ENCODE assay signal across 16 cellular contexts in genomic region chr5:13745508-13745907, GRCh38.
DNase-seq lines count a peak whose midpoint lies in the region; ATAC-seq, FAIRE-seq and TF ChIP-seq lines count a peak whose summit lies in the region.
"Had no signal": no experiment of that assay in that cellular context is flagged by ENCODE, and none has a peak within 500 bp of the region (broad histone marks: within the 10 kb centered on the region; RNA-seq: fewer than 3 reads in every experiment).

No MANE protein-coding gene starts in this region.

- H3K4me1 Mint-ChIP-seq in activated naive CD8-positive, alpha-beta T cell treated with anti-CD3 and anti-CD28 coated beads for 36 hours, result no peaks in the 10 kb centered on the region
- no peaks in the 10 kb centered on the region for H3K4me1 Mint-ChIP-seq in activated naive CD4-positive, alpha-beta T cell treated with anti-CD3 and anti-CD28 coated beads for 36 hours (ENCODE audit: low read depth)

- 25% methylated on average over 2 of the region's 3 CpGs for WGBS in mesenchymal stem cell
- 25 to 31% methylated on average over 3 of the region's 3 CpGs for WGBS in pancreas, 2 donors

- no peak overlapping the region for H2BK12ac ChIP-seq in mesenchymal stem cell (ENCODE audit: low read length in 2 of 2)

- ATAC-seq in pancreas, result no peak
- ATAC-seq: activated naive CD4-positive, alpha-beta T cell treated with anti-CD3 and anti-CD28 coated beads, Interleukin-2, amount 50 U/mL, for 72 hours had no signal

- H3K79me1 ChIP-seq in mesenchymal stem cell (replicated peaks; ENCODE audit: low read length, poor library complexity, severe bottlenecking), result no peaks in the 10 kb centered on the region

- H2BK120ac ChIP-seq in mesenchymal stem cell (ENCODE audit: low read depth, low read length), result no peak overlapping the region

- H3K9me3 Mint-ChIP-seq in activated naive CD8-positive, alpha-beta T cell treated with anti-CD3 and anti-CD28 coated beads for 36 hours, result peaks cover 6% of the 10 kb centered on the region
- no peaks in the 10 kb centered on the region for H3K9me3 Mint-ChIP-seq in activated naive CD4-positive, alpha-beta T cell treated with anti-CD3 and anti-CD28 coated beads for 36 hours

- no peak overlapping the region for H3K27ac Mint-ChIP-seq in activated naive CD8-positive, alpha-beta T cell treated with anti-CD3 and anti-CD28 coated beads for 36 hours
- no peak overlapping the region for H3K27ac Mint-ChIP-seq in activated naive CD4-positive, alpha-beta T cell treated with anti-CD3 and anti-CD28 coated beads for 36 hours
- H3K27ac Mint-ChIP-seq: activated naive CD4-positive, alpha-beta T cell treated with anti-CD3 and anti-CD28 coated beads, Interleukin-2, amount 50 U/mL, for 72 hours; progenitor cell of endocrine pancreas had no signal

- H3K4me3 ChIP-seq in epithelial cell of esophagus (ENCODE audit: low read length) (no peak overlapping the region), mesenchymal stem cell (ENCODE audit: insufficient read depth in 1 of 2, low read depth in 1 of 2, low read length in 2 of 2) (no peak overlapping the region), pancreas (no peak overlapping the region)

- no peak overlapping the region for H3K4ac ChIP-seq in mesenchymal stem cell (ENCODE audit: low read depth in 1 of 2, low read length in 2 of 2)

- intact Hi-C loops in pancreas (cut with DNase I), result no loop called here
- intact Hi-C loops in activated naive CD4-positive, alpha-beta T cell treated with anti-CD3 and anti-CD28 coated beads for 36 hours (cut with micrococcal nuclease), result no loop called here

- no peak overlapping the region for H3K4me3 Mint-ChIP-seq in activated naive CD8-positive, alpha-beta T cell treated with anti-CD3 and anti-CD28 coated beads for 36 hours
- H3K4me3 Mint-ChIP-seq in activated naive CD4-positive, alpha-beta T cell treated with anti-CD3 and anti-CD28 coated beads for 36 hours, result no peak overlapping the region

- no peak overlapping the region for H2BK5ac ChIP-seq in mesenchymal stem cell (ENCODE audit: low read depth, low read length, poor library complexity, severe bottlenecking)

- CTCF ChIA-PET in activated naive CD4-positive, alpha-beta T cell treated with anti-CD3 and anti-CD28 coated beads for 36 hours (lab: Charles Lee), result no interaction called here

- H3K4me2 ChIP-seq in mesenchymal stem cell (ENCODE audit: low read length, poor library complexity, severe bottlenecking), result no peak overlapping the region

- no peak overlapping the region for H3K23ac ChIP-seq in mesenchymal stem cell (ENCODE audit: low read length in 2 of 2)

- H3K27me3 ChIP-seq in mesenchymal stem cell (ENCODE audit: control insufficient read depth in 1 of 2, insufficient read depth in 1 of 2, low read length in 2 of 2) (no peaks in the 10 kb centered on the region), pancreas (no peaks in the 10 kb centered on the region)

- H3K18ac ChIP-seq in mesenchymal stem cell (ENCODE audit: low read depth in 1 of 2, low read length in 2 of 2), result no peak overlapping the region

- no peak overlapping the region for H2AK5ac ChIP-seq in mesenchymal stem cell (ENCODE audit: low read length, severe bottlenecking)

- no peaks in the 10 kb centered on the region for H3K9me3 ChIP-seq in mesenchymal stem cell (ENCODE audit: control insufficient read depth, low read length)
- no peaks in the 10 kb centered on the region for H3K9me3 ChIP-seq in pancreas

- H3K14ac ChIP-seq in mesenchymal stem cell (ENCODE audit: low read length in 2 of 2), result no peak overlapping the region

- peak; percentile 50 for DNase-seq in Caki2 (ENCODE audit: low read depth)
- peak; percentile 50 for DNase-seq in NCI-H460 (ENCODE audit: extremely low read depth, low read depth)
- DNase-seq in epithelial cell of esophagus (ENCODE audit: low read depth), result peak; percentile 74
- peak; percentile 59 for DNase-seq in mesenchymal stem cell
- no peak for DNase-seq in effector CD8-positive, alpha-beta T cell (lab: John Stamatoyannopoulos, UW)
- DNase-seq in pancreas, result no peak
- no peak for DNase-seq in activated naive CD8-positive, alpha-beta T cell treated with anti-CD3 and anti-CD28 coated beads for 36 hours
- DNase-seq in activated naive CD4-positive, alpha-beta T cell treated with anti-CD3 and anti-CD28 coated beads for 36 hours, result no peak
- DNase-seq: activated CD8-positive, alpha-beta memory T cell treated with anti-CD3 and anti-CD28 coated beads for 24 hours; midbrain; MM.1S; stimulated activated CD4-positive, alpha-beta T cell treated with anti-CD3 and anti-CD28 coated beads, Interleukin-2, amount 100 ng/mL, for 24 hours; stimulated activated naive CD4-positive, alpha-beta T cell had no signal

- H2AFZ ChIP-seq in mesenchymal stem cell (ENCODE audit: low read depth, low read length), result no peak overlapping the region

- no peak overlapping the region for H3K9ac ChIP-seq in mesenchymal stem cell (ENCODE audit: low read length)

- no peaks in the 10 kb centered on the region for H3K36me3 Mint-ChIP-seq in activated naive CD8-positive, alpha-beta T cell treated with anti-CD3 and anti-CD28 coated beads for 36 hours
- no peaks in the 10 kb centered on the region for H3K36me3 Mint-ChIP-seq in activated naive CD4-positive, alpha-beta T cell treated with anti-CD3 and anti-CD28 coated beads for 36 hours (ENCODE audit: low read depth)

- TF ChIP-seq CTCF in epithelial cell of esophagus (IDR thresholded peaks at IDR 0.05; ENCODE audit: insufficient read depth, low read depth, low read length, missing control alignments), result no peak
- TF ChIP-seq CTCF in pancreas (IDR thresholded peaks at IDR 0.05), result no peak

- in situ Hi-C loops in Caki2 (cut with HindIII; ENCODE audit: low pct_unique_long_range_greater_than_20kb, low sequenced_read_pairs), result no loop called here

- no peak overlapping the region for H4K91ac ChIP-seq in mesenchymal stem cell (ENCODE audit: low read length)

- H3K27ac ChIP-seq in mesenchymal stem cell (ENCODE audit: low read length, poor library complexity, severe bottlenecking), result peak overlapping the region; percentile 23
- H3K27ac ChIP-seq in pancreas, result no peak overlapping the region
- H3K27ac ChIP-seq: C4-2B had no signal

- no peak for FAIRE-seq in pancreas (lab: Jason Lieb, UNC)

- H3K27me3 Mint-ChIP-seq in activated naive CD8-positive, alpha-beta T cell treated with anti-CD3 and anti-CD28 coated beads for 36 hours, result no peaks in the 10 kb centered on the region
- H3K27me3 Mint-ChIP-seq in activated naive CD4-positive, alpha-beta T cell treated with anti-CD3 and anti-CD28 coated beads for 36 hours (ENCODE audit: low read depth), result no peaks in the 10 kb centered on the region
- H3K27me3 Mint-ChIP-seq: progenitor cell of endocrine pancreas had no signal

- H3K36me3 ChIP-seq in mesenchymal stem cell (ENCODE audit: control insufficient read depth in 1 of 2, insufficient read depth in 2 of 2, low read depth in 1 of 2, low read length in 2 of 2) (no peaks in the 10 kb centered on the region), pancreas (no peaks in the 10 kb centered on the region)

- no peaks in the 10 kb centered on the region for H3K4me1 ChIP-seq in mesenchymal stem cell (ENCODE audit: control insufficient read depth, insufficient read depth, low read depth, low read length)
- no peaks in the 10 kb centered on the region for H3K4me1 ChIP-seq in pancreas

- H2BK15ac ChIP-seq in mesenchymal stem cell (ENCODE audit: low read depth, poor library complexity, severe bottlenecking), result no peak overlapping the region

- H4K8ac ChIP-seq in mesenchymal stem cell (ENCODE audit: low read length), result no peak overlapping the region

Comparison
In these comparisons a context has a peak if more than half of its experiments do, and no peak if none do; other contexts are left out.
1. DNase-seq: peak in Caki2 (single experiment), NCI-H460 (single experiment), epithelial cell of esophagus (single experiment) and mesenchymal stem cell (single experiment); none in effector CD8-positive, alpha-beta T cell (single experiment), pancreas (0 of 6), activated naive CD8-positive, alpha-beta T cell treated with anti-CD3 and anti-CD28 coated beads for 36 hours (single experiment) and activated naive CD4-positive, alpha-beta T cell treated with anti-CD3 and anti-CD28 coated beads for 36 hours (single experiment).